1 cellular context compared by ENCODE assay signal in the genomic region with DNA sequence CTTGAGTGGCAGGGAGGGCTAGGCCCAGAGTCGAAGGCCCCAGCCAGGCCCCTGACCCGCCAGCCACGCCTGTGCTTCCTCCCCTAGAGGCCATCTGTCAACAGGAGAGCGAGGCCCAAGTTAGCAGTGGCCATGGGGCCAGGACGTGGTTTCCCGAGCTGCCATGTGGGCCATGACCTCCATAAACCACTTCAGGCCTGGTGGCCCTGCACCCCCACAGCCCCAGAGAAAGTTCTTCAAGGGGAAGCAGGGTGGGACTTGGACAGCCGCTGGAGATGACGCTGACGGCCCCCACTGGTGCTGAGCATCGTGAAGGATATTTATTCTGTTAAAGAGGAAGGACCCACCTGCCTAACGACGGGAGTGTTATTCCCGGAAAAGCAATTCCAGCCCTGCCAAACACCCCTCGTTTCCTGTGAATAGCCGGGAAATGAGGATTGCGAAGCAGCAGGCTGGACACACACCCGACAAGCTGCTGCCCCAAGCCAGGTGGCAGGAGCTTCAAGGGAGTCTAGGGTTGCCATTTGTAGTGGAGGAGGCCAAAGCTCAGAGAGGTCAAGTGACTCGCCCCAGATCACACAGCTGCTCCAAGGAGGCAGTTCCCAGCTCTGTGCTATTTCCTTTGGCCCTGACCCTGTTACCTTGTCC.
TF ChIP-seq lines count a peak whose summit lies in the region.

No MANE protein-coding gene starts in this region.

TF ChIP-seq in liver, 16 proteins besides CTCF, POLR2A, EP300 and RAD21 (continued from another document):
- TF ChIP-seq JUND (IDR thresholded peaks at IDR 0.05) (no peak), NR2F2 (IDR thresholded peaks at IDR 0.05) (peak; percentile 79), SP1 (IDR thresholded peaks at IDR 0.05) (peak; percentile 21), RXRA (IDR thresholded peaks at IDR 0.05) (no peak), HNF4A (conservative IDR thresholded peaks at IDR 0.05) (no peak), YY1 (IDR thresholded peaks at IDR 0.05) (peak; percentile 57), TAF1 (conservative IDR thresholded peaks at IDR 0.05) (no peak), EGR1 (IDR thresholded peaks at IDR 0.05; ENCODE audit: low read depth in 2 of 2) (no peak), GABPA (IDR thresholded peaks at IDR 0.05 in 1 of 2, conservative IDR thresholded peaks at IDR 0.05 in 1 of 2) (no peak), FOXA2 (IDR thresholded peaks at IDR 0.05) (no peak), HNF4G (IDR thresholded peaks at IDR 0.05) (no peak)
- TF ChIP-seq, protein P1, sequence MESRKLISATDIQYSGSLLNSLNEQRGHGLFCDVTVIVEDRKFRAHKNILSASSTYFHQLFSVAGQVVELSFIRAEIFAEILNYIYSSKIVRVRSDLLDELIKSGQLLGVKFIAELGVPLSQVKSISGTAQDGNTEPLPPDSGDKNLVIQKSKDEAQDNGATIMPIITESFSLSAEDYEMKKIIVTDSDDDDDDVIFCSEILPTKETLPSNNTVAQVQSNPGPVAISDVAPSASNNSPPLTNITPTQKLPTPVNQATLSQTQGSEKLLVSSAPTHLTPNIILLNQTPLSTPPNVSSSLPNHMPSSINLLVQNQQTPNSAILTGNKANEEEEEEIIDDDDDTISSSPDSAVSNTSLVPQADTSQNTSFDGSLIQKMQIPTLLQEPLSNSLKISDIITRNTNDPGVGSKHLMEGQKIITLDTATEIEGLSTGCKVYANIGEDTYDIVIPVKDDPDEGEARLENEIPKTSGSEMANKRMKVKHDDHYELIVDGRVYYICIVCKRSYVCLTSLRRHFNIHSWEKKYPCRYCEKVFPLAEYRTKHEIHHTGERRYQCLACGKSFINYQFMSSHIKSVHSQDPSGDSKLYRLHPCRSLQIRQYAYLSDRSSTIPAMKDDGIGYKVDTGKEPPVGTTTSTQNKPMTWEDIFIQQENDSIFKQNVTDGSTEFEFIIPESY (IDR thresholded peaks at IDR 0.05): no peak
- TF ChIP-seq, protein P2, sequence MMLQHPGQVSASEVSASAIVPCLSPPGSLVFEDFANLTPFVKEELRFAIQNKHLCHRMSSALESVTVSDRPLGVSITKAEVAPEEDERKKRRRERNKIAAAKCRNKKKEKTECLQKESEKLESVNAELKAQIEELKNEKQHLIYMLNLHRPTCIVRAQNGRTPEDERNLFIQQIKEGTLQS (IDR thresholded peaks at IDR 0.05): no peak
- TF ChIP-seq, protein P3, sequence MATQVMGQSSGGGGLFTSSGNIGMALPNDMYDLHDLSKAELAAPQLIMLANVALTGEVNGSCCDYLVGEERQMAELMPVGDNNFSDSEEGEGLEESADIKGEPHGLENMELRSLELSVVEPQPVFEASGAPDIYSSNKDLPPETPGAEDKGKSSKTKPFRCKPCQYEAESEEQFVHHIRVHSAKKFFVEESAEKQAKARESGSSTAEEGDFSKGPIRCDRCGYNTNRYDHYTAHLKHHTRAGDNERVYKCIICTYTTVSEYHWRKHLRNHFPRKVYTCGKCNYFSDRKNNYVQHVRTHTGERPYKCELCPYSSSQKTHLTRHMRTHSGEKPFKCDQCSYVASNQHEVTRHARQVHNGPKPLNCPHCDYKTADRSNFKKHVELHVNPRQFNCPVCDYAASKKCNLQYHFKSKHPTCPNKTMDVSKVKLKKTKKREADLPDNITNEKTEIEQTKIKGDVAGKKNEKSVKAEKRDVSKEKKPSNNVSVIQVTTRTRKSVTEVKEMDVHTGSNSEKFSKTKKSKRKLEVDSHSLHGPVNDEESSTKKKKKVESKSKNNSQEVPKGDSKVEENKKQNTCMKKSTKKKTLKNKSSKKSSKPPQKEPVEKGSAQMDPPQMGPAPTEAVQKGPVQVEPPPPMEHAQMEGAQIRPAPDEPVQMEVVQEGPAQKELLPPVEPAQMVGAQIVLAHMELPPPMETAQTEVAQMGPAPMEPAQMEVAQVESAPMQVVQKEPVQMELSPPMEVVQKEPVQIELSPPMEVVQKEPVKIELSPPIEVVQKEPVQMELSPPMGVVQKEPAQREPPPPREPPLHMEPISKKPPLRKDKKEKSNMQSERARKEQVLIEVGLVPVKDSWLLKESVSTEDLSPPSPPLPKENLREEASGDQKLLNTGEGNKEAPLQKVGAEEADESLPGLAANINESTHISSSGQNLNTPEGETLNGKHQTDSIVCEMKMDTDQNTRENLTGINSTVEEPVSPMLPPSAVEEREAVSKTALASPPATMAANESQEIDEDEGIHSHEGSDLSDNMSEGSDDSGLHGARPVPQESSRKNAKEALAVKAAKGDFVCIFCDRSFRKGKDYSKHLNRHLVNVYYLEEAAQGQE (IDR thresholded peaks at IDR 0.05): no peak
- TF ChIP-seq, protein P4, sequence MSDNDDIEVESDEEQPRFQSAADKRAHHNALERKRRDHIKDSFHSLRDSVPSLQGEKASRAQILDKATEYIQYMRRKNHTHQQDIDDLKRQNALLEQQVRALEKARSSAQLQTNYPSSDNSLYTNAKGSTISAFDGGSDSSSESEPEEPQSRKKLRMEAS (IDR thresholded peaks at IDR 0.05): no peak
